6 cellular contexts compared by ENCODE assay signal in genomic region chr19:1884719-1885334, GRCh38. TPM values are rescaled to one million over a fixed set of nuclear protein-coding genes. Genes with fewer than 3 reads are reported as not detected.
DNase-seq lines count a peak whose midpoint lies in the region; ATAC-seq and TF ChIP-seq lines count a peak whose summit lies in the region.

No MANE protein-coding gene starts in this region.

- peaks cover 35% of the 10 kb centered on the region for H3K4me1 ChIP-seq in DOHH2 (ENCODE audit: control insufficient read depth, low read length)
- peaks cover 42% of the 10 kb centered on the region for H3K4me1 ChIP-seq in ectodermal cell (ENCODE audit: control insufficient read depth, insufficient read depth, low read length)
- peaks cover 28% of the 10 kb centered on the region for H3K4me1 ChIP-seq in psoas muscle

- peak overlapping the region; percentile 98 for H3K4me2 ChIP-seq in DOHH2 (ENCODE audit: low read length)

- H3K9me3 ChIP-seq in DOHH2 (ENCODE audit: control insufficient read depth, insufficient read depth, low read length) (no peaks in the 10 kb centered on the region), ectodermal cell (ENCODE audit: control insufficient read depth, low read length) (no peaks in the 10 kb centered on the region), psoas muscle (no peaks in the 10 kb centered on the region)

- no peak overlapping the region for H3K27ac ChIP-seq in DOHH2 (ENCODE audit: low read depth, low read length)
- H3K27ac ChIP-seq in ectodermal cell (ENCODE audit: insufficient read depth, low read depth, low read length, poor library complexity, severe bottlenecking) = no peak overlapping the region
- peak overlapping the region; percentile 84 for H3K27ac ChIP-seq in psoas muscle

- no peaks in the 10 kb centered on the region for H3K9me2 ChIP-seq in DOHH2 (replicated peaks; ENCODE audit: control insufficient read depth, low read length)

- peak; percentile 16 for ATAC-seq in HG03521 (IDR thresholded peaks at IDR 0.05; ENCODE audit: unreplicated experiment)
- peak; percentile 4 to 15 (median 8) for ATAC-seq in psoas muscle

- H3F3A ChIP-seq in DOHH2 (ENCODE audit: control insufficient read depth, insufficient read depth) = no peaks in the 10 kb centered on the region

- H3K27me3 ChIP-seq in DOHH2 (ENCODE audit: control insufficient read depth, low read length) (no peaks in the 10 kb centered on the region), ectodermal cell (ENCODE audit: control insufficient read depth, insufficient read depth, low read length, poor library complexity, severe bottlenecking) (no peaks in the 10 kb centered on the region), psoas muscle (ENCODE audit: insufficient read depth in 3 of 3, low read length in 2 of 3) (no peaks in the 10 kb centered on the region)

- peaks cover 26% of the 10 kb centered on the region for H4K20me1 ChIP-seq in DOHH2 (ENCODE audit: control insufficient read depth, insufficient read depth, low read depth, low read length)

- intact Hi-C loops in psoas muscle (cut with DNase I) = no loop called here

- no peak for TF ChIP-seq CTCF in DOHH2 (IDR thresholded peaks at IDR 0.05; ENCODE audit: low read depth, low read length, poor library complexity, severe bottlenecking)
- TF ChIP-seq CTCF in psoas muscle (IDR thresholded peaks at IDR 0.05) = no peak

- H3K4me3 ChIP-seq in DOHH2 (ENCODE audit: low read length) (peak overlapping the region; percentile 99), ectodermal cell (ENCODE audit: insufficient read depth, low read depth, low read length) (peak overlapping the region; percentile 87), psoas muscle (peak overlapping the region; percentile 97)

- peaks cover 17% of the 10 kb centered on the region for H3K36me3 ChIP-seq in DOHH2 (ENCODE audit: control insufficient read depth, low read length)
- no peaks in the 10 kb centered on the region for H3K36me3 ChIP-seq in ectodermal cell (ENCODE audit: control insufficient read depth, insufficient read depth, low read length)
- H3K36me3 ChIP-seq in psoas muscle (ENCODE audit: insufficient read depth in 1 of 2, low read depth in 1 of 2) = no peaks in the 10 kb centered on the region

- peaks cover 47% of the 10 kb centered on the region for H3K79me2 ChIP-seq in DOHH2 (ENCODE audit: control insufficient read depth, low read length)

- DNase-seq in psoas muscle = no peak
- no peak for DNase-seq in SIG-M5 (lab: John Stamatoyannopoulos, UW)
- no peak for DNase-seq in anterior cingulate cortex (lab: John Stamatoyannopoulos, UW)

- 1% methylated on average over 56 of the region's 56 CpGs for WGBS in ectodermal cell, 2 experiments
- WGBS in psoas muscle, 3 donors = 0 to 1% (median 1%) methylated on average over 32 to 56 of the region's 56 CpGs

RNA-seq across cellular contexts. Expression of gene ABHD17A, which starts 0.5 kb away (rescaled TPM):
- 48.7 TPM for polyA plus RNA-seq in ectodermal cell (2013, experiment 1 of 4)
- 44.6 TPM for polyA plus RNA-seq in ectodermal cell (2013, experiment 2 of 4)
- 47.8 TPM for polyA plus RNA-seq in ectodermal cell (2013, experiment 3 of 4)
- 46.8 TPM for polyA plus RNA-seq in ectodermal cell (2013, experiment 4 of 4)
- 10 to 100 TPM; 38.5 to 54.2 (median 42.3) TPM for total RNA-seq in psoas muscle
- 10 to 100 TPM; 35.5 to 58.9 (median 47.6) TPM for polyA plus RNA-seq in psoas muscle

RNA-seq across cellular contexts. Expression of gene ADAT3, which starts 20.4 kb away (rescaled TPM):
- 5.0 TPM for polyA plus RNA-seq in ectodermal cell (2013, experiment 1 of 4)
- polyA plus RNA-seq in ectodermal cell (2013, experiment 2 of 4) = 5.0 TPM
- 4.2 TPM for polyA plus RNA-seq in ectodermal cell (2013, experiment 3 of 4)
- polyA plus RNA-seq in ectodermal cell (2013, experiment 4 of 4) = 4.9 TPM
- 1 to 10 TPM; 1.4 to 2.2 (median 1.7) TPM for total RNA-seq in psoas muscle
- polyA plus RNA-seq in psoas muscle = 1 to 10 TPM; 2.4 to 7.2 (median 3.6) TPM

RNA-seq across cellular contexts. Expression of gene SCAMP4, which starts 20.4 kb away (rescaled TPM):
- polyA plus RNA-seq in ectodermal cell (2013, experiment 1 of 4) = 61.4 TPM
- 72.6 TPM for polyA plus RNA-seq in ectodermal cell (2013, experiment 2 of 4)
- polyA plus RNA-seq in ectodermal cell (2013, experiment 3 of 4) = 53.2 TPM
- polyA plus RNA-seq in ectodermal cell (2013, experiment 4 of 4) = 48.9 TPM
- total RNA-seq in psoas muscle = 10 to 100 TPM; 13.4 to 16.3 (median 15.1) TPM
- polyA plus RNA-seq in psoas muscle = 10 to 100 TPM in 2 of 3 donors, 1 to 10 TPM in 1; 9.5 to 17.5 (median 15.5) TPM

RNA-seq across cellular contexts. Expression of gene KLF16, which starts 21.4 kb away (rescaled TPM):
- 12.7 TPM for polyA plus RNA-seq in ectodermal cell (2013, experiment 1 of 4)
- 14.9 TPM for polyA plus RNA-seq in ectodermal cell (2013, experiment 2 of 4)
- 17.7 TPM for polyA plus RNA-seq in ectodermal cell (2013, experiment 3 of 4)
- polyA plus RNA-seq in ectodermal cell (2013, experiment 4 of 4) = 15.5 TPM
- 10 to 100 TPM in 1 of 4 donors, 1 to 10 TPM in 3; 3.0 to 11.1 (median 4.3) TPM for total RNA-seq in psoas muscle
- 10 to 100 TPM in 1 of 3 donors, 1 to 10 TPM in 2; 2.2 to 13.0 (median 3.1) TPM for polyA plus RNA-seq in psoas muscle

RNA-seq across cellular contexts. Expression of gene REXO1, which starts 36.5 kb away (rescaled TPM):
- polyA plus RNA-seq in ectodermal cell (2013, experiment 1 of 4) = 34.6 TPM
- 34.7 TPM for polyA plus RNA-seq in ectodermal cell (2013, experiment 2 of 4)
- 21.9 TPM for polyA plus RNA-seq in ectodermal cell (2013, experiment 3 of 4)
- 24.1 TPM for polyA plus RNA-seq in ectodermal cell (2013, experiment 4 of 4)
- total RNA-seq in psoas muscle = 10 to 100 TPM; 13.5 to 35.2 (median 22.3) TPM
- 10 to 100 TPM; 16.5 to 26.9 (median 20.3) TPM for polyA plus RNA-seq in psoas muscle
